14 cellular contexts compared by ENCODE assay signal in the genomic region with DNA sequence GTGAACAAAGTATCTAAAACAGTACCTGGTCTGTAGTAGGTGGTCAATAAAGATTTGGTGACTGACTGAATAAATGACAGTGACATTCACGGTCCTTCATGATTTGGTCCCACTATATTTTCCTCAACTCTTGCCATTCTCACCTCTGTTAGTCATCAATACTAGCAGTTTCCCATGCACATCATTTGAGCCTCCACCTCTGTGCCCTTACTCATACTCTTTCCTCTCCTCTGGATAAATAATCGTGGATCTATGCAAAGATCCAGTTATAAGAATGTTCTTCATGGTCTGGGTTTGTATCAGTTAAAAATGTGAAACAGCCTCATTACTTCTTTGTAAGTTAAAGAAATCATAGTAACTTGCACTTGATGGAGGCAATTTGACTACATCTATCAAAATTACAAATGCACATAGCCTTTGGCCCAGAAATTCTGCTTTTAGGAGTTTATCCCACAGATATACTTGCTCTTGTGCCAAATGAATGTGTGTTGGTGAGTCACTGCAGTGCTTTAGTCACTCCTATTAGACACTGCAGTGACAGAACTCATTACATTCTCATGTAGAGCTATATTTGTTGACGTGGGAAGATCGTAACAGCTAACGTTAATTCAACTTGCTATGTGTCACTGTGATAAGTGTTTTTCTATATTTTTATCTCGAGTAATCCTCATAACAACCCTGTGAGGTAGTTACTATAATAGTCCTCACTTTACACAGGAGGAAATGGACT. TPM values are rescaled to one million over a fixed set of nuclear protein-coding genes. Genes with fewer than 3 reads are reported as not detected.
DNase-seq lines count a peak whose midpoint lies in the region; ATAC-seq lines count a peak whose summit lies in the region.
"Had no signal": no experiment of that assay in that cellular context is flagged by ENCODE, and none has a peak within 500 bp of the region (broad histone marks: within the 10 kb centered on the region; RNA-seq: fewer than 3 reads in every experiment).

No MANE protein-coding gene starts in this region.

- peaks cover 24% of the 10 kb centered on the region for H3K27me3 Mint-ChIP-seq in activated T-cell treated with anti-CD3 and anti-CD28 coated beads, Interleukin-2, amount 50 U/mL, for 72 hours (ENCODE audit: low read depth)

- H3K9me3 Mint-ChIP-seq in activated T-cell treated with anti-CD3 and anti-CD28 coated beads, Interleukin-2, amount 50 U/mL, for 72 hours = no peaks in the 10 kb centered on the region

- H3K27ac Mint-ChIP-seq in activated T-cell treated with anti-CD3 and anti-CD28 coated beads, Interleukin-2, amount 50 U/mL, for 72 hours = no peak overlapping the region
- H3K27ac Mint-ChIP-seq: brain had no signal

- DNase-seq in AG08396 (ENCODE audit: low spot score) (peak; percentile 29), HS-27A (ENCODE audit: low read depth) (peak; percentile 19), astrocyte of the hippocampus (ENCODE audit: low read depth, low spot score) (peak; percentile 66), inferior parietal cortex (ENCODE audit: extremely low spot score) (peak; percentile 2), SW 1271 (lab: John Stamatoyannopoulos, UW) (no peak)
- no peak for DNase-seq in activated T-cell treated with anti-CD3 and anti-CD28 coated beads, Interleukin-2, amount 50 U/mL, for 72 hours
- no peak for DNase-seq in activated CD4-positive, alpha-beta T cell treated with anti-CD3 and anti-CD28 coated beads, Interleukin-2, amount 50 U/mL, for 48 hours
- DNase-seq: activated CD4-positive, CD25-positive, alpha-beta regulatory T cell treated with anti-CD3 and anti-CD28 coated beads, Interleukin-2, amount 50 U/mL, for 72 hours; mucosa of descending colon; NCI-H146; stimulated activated CD4-positive, alpha-beta T cell treated with anti-CD3 and anti-CD28 coated beads, Interleukin-4, amount 100 ng/mL, for 1 hour; stimulated activated naive CD4-positive, alpha-beta T cell had no signal

- no peak overlapping the region for H3K4me3 Mint-ChIP-seq in activated T-cell treated with anti-CD3 and anti-CD28 coated beads, Interleukin-2, amount 50 U/mL, for 72 hours
- H3K4me3 Mint-ChIP-seq: brain had no signal

- no peaks in the 10 kb centered on the region for H3K4me1 Mint-ChIP-seq in activated T-cell treated with anti-CD3 and anti-CD28 coated beads, Interleukin-2, amount 50 U/mL, for 72 hours (ENCODE audit: low read depth)
- H3K4me1 Mint-ChIP-seq: brain had no signal

- no peak for ATAC-seq in activated T-cell treated with anti-CD3 and anti-CD28 coated beads, Interleukin-2, amount 50 U/mL, for 72 hours (replicated peaks in 1 of 2)
- ATAC-seq in HG03442 (IDR thresholded peaks at IDR 0.05; ENCODE audit: unreplicated experiment) = no peak
- ATAC-seq: mucosa of descending colon had no signal

- H3K36me3 Mint-ChIP-seq in activated T-cell treated with anti-CD3 and anti-CD28 coated beads, Interleukin-2, amount 50 U/mL, for 72 hours (ENCODE audit: insufficient read depth in 2 of 2) = peaks cover 0 to 3% of the 10 kb centered on the region in 2 donors
- H3K36me3 Mint-ChIP-seq: brain had no signal

RNA-seq across cellular contexts. Expression of gene MOSPD1, which starts 46.1 kb away (rescaled TPM):
- 10 to 100 TPM; 14.4 to 14.9 TPM for total RNA-seq in activated T-cell treated with anti-CD3 and anti-CD28 coated beads, Interleukin-2, amount 50 U/mL, for 72 hours

Comparison
In these comparisons a context has a peak if more than half of its experiments do, and no peak if none do; other contexts are left out.
1. DNase-seq: peak in AG08396 (single experiment), HS-27A (single experiment), astrocyte of the hippocampus (single experiment) and inferior parietal cortex (single experiment); none in activated T-cell treated with anti-CD3 and anti-CD28 coated beads, Interleukin-2, amount 50 U/mL, for 72 hours (0 of 2), activated CD4-positive, alpha-beta T cell treated with anti-CD3 and anti-CD28 coated beads, Interleukin-2, amount 50 U/mL, for 48 hours (0 of 2) and SW 1271 (0 of 2).